ENCODE assay signal across 25 cellular contexts in genomic region chr16:50988441-50988840, GRCh38.
DNase-seq lines count a peak whose midpoint lies in the region; TF ChIP-seq lines count a peak whose summit lies in the region.
"Had no signal": no experiment of that assay in that cellular context is flagged by ENCODE, and none has a peak within 500 bp of the region (broad histone marks: within the 10 kb centered on the region; RNA-seq: fewer than 3 reads in every experiment).

No MANE protein-coding gene starts in this region.

- no peaks in the 10 kb centered on the region for H3K4me1 Mint-ChIP-seq in activated CD4-positive, alpha-beta memory T cell treated with anti-CD3 and anti-CD28 coated beads, Interleukin-2, amount 10 ng/mL, durations not matched to agents 7 days and 5 days
- H3K4me1 Mint-ChIP-seq: CD8-positive, alpha-beta memory T cell; H9; T-cell had no signal

- CTCF ChIA-PET in OCI-LY7 (lab: Charles Lee; ENCODE audit: unreplicated experiment) = no interaction called here
- CTCF ChIA-PET in activated CD4-positive, alpha-beta memory T cell treated with anti-CD3 and anti-CD28 coated beads, Interleukin-2, amount 10 ng/mL, durations not matched to agents 7 days and 5 days (lab: Charles Lee) = no interaction called here

- H3K36me3 Mint-ChIP-seq in activated CD4-positive, alpha-beta memory T cell treated with anti-CD3 and anti-CD28 coated beads, Interleukin-2, amount 10 ng/mL, durations not matched to agents 7 days and 5 days (ENCODE audit: low read depth) = no peaks in the 10 kb centered on the region
- H3K36me3 Mint-ChIP-seq: CD8-positive, alpha-beta memory T cell; T-cell had no signal

- no TSS peak for BruUV-seq in OCI-LY7 (replicated peaks; lab: Mats Ljungman, UMichigan)

- no peaks in the 10 kb centered on the region for H3K9me2 ChIP-seq in OCI-LY7 (ENCODE audit: insufficient read depth, low read length)

- intact Hi-C loops in OCI-LY7 (cut with micrococcal nuclease; ENCODE audit: unreplicated experiment) = no loop called here
- intact Hi-C loops in esophagus squamous epithelium (cut with DNase I) = no loop called here

- POLR2A ChIA-PET in OCI-LY7 (lab: Charles Lee) = no interaction called here
- POLR2A ChIA-PET in activated CD4-positive, alpha-beta memory T cell treated with anti-CD3 and anti-CD28 coated beads, Interleukin-2, amount 10 ng/mL, durations not matched to agents 7 days and 5 days (lab: Charles Lee) = no interaction called here

- no peak overlapping the region for H2AFZ ChIP-seq in OCI-LY7 (ENCODE audit: low read length)
- H2AFZ ChIP-seq: PC-9 had no signal

- H3K36me3 ChIP-seq in OCI-LY7 (ENCODE audit: insufficient read depth, low read length) = no peaks in the 10 kb centered on the region
- no peaks in the 10 kb centered on the region for H3K36me3 ChIP-seq in esophagus squamous epithelium
- H3K36me3 ChIP-seq: MG63 had no signal

- H3K27ac ChIP-seq in OCI-LY7 (ENCODE audit: low read depth, low read length, poor library complexity, severe bottlenecking) = peak overlapping the region; percentile 41
- H3K27ac ChIP-seq in esophagus squamous epithelium = no peak overlapping the region
- H3K27ac ChIP-seq: 22Rv1, C4-2B, PC-9, RWPE1 had no signal

- H3K9me3 ChIP-seq in OCI-LY7 (ENCODE audit: low read length) = no peaks in the 10 kb centered on the region
- H3K9me3 ChIP-seq in esophagus squamous epithelium = no peaks in the 10 kb centered on the region
- H3K9me3 ChIP-seq: MG63 had no signal

- no peak overlapping the region for H3K27ac Mint-ChIP-seq in activated CD4-positive, alpha-beta memory T cell treated with anti-CD3 and anti-CD28 coated beads, Interleukin-2, amount 10 ng/mL, durations not matched to agents 7 days and 5 days
- H3K27ac Mint-ChIP-seq: CD8-positive, alpha-beta memory T cell; H9; HFFc6; T-cell; T-helper 2 cell treated with Interferon-gamma antibody and Interleukin-4, amounts not matched to agents 5 μg/mL and 100 μg/mL, for 36 hours had no signal

- H3K27me3 Mint-ChIP-seq in activated CD4-positive, alpha-beta memory T cell treated with anti-CD3 and anti-CD28 coated beads, Interleukin-2, amount 10 ng/mL, durations not matched to agents 7 days and 5 days = no peaks in the 10 kb centered on the region

- H4K20me1 ChIP-seq in OCI-LY7 (ENCODE audit: insufficient read depth, low read length) = no peaks in the 10 kb centered on the region

- 39 to 44% methylated on average over 3 of the region's 3 CpGs for WGBS in esophagus squamous epithelium, 2 donors

- H3K4me1 ChIP-seq in OCI-LY7 (ENCODE audit: insufficient read depth, low read length, poor library complexity, severe bottlenecking) (peaks cover 37% of the 10 kb centered on the region), esophagus squamous epithelium (no peaks in the 10 kb centered on the region)

- TF ChIP-seq POLR2A in esophagus squamous epithelium (IDR thresholded peaks at IDR 0.05) = no peak

- DNase-seq in NCI-H1105 treated with DMSO at 0.1 percent for 48 hours (lab: John Stamatoyannopoulos, UW) (peak; percentile 8), NCI-H1105 (lab: John Stamatoyannopoulos, UW) (no peak), DMS153 (lab: John Stamatoyannopoulos, UW) (peak; percentile 8), NCI-H510A (lab: John Stamatoyannopoulos, UW) (peak; percentile 25), OCI-LY7 (ENCODE audit: low spot score) (peak; percentile 32), esophagus squamous epithelium (lab: John Stamatoyannopoulos, UW) (no peak), SHP77 (lab: John Stamatoyannopoulos, UW) (no peak)
- no peak for DNase-seq in activated CD4-positive, alpha-beta memory T cell treated with anti-CD3 and anti-CD28 coated beads, Interleukin-2, amount 10 ng/mL, durations not matched to agents 7 days and 5 days
- DNase-seq: ACHN; CD8-positive, alpha-beta memory T cell; DMS79 treated with DMSO at 0.1 percent for 48 hours; H9; HFFc6; Kasumi-1; MG63; NCI-H1048; NCI-H1694; NCI-H2227 treated with DMSO at 0.1 percent for 48 hours; NCI-H69; PC-9; T-cell had no signal

- H3K9me3 Mint-ChIP-seq in activated CD4-positive, alpha-beta memory T cell treated with anti-CD3 and anti-CD28 coated beads, Interleukin-2, amount 10 ng/mL, durations not matched to agents 7 days and 5 days = no peaks in the 10 kb centered on the region

- H3K79me2 ChIP-seq in OCI-LY7 (ENCODE audit: insufficient read depth, low read depth, low read length) = no peaks in the 10 kb centered on the region

- TF ChIP-seq CTCF in OCI-LY7 (conservative IDR thresholded peaks at IDR 0.05; ENCODE audit: low read length) (no peak), esophagus squamous epithelium (IDR thresholded peaks at IDR 0.05) (no peak)

- no peaks in the 10 kb centered on the region for H3K27me3 ChIP-seq in esophagus squamous epithelium
- H3K27me3 ChIP-seq: MG63 had no signal

- H3K4me3 ChIP-seq in OCI-LY7 (ENCODE audit: low read depth, low read length, poor library complexity, severe bottlenecking) (no peak overlapping the region), esophagus squamous epithelium (no peak overlapping the region)
- H3K4me3 ChIP-seq: MG63, PC-9 had no signal

- peak overlapping the region; percentile 50 for H3K4me2 ChIP-seq in OCI-LY7 (ENCODE audit: low read length)
- H3K4me2 ChIP-seq: PC-9 had no signal

- H3K4me3 Mint-ChIP-seq in activated CD4-positive, alpha-beta memory T cell treated with anti-CD3 and anti-CD28 coated beads, Interleukin-2, amount 10 ng/mL, durations not matched to agents 7 days and 5 days = no peak overlapping the region
- H3K4me3 Mint-ChIP-seq: CD8-positive, alpha-beta memory T cell; H9; HFFc6; T-cell; T-helper 2 cell treated with Interferon-gamma antibody and Interleukin-4, amounts not matched to agents 5 μg/mL and 100 μg/mL, for 36 hours had no signal

Comparison
In these comparisons a context has a peak if more than half of its experiments do, and no peak if none do; other contexts are left out.
1. DNase-seq: peak in NCI-H1105 treated with DMSO at 0.1 percent for 48 hours (single experiment), DMS153 (single experiment), NCI-H510A (single experiment) and OCI-LY7 (single experiment); none in NCI-H1105 (single experiment), esophagus squamous epithelium (single experiment), activated CD4-positive, alpha-beta memory T cell treated with anti-CD3 and anti-CD28 coated beads, Interleukin-2, amount 10 ng/mL, durations not matched to agents 7 days and 5 days (single experiment) and SHP77 (0 of 2).